In genomic region chr3:100169186-100169585, GRCh38 we compare ENCODE assay signal across 1 cellular context.
TF ChIP-seq lines count a peak whose summit lies in the region.

No MANE protein-coding gene starts in this region.

TF ChIP-seq in GM23338, 12 proteins besides CTCF, POLR2A, EP300 and RAD21 (continued from another document):
- TF ChIP-seq ZNF462 (CRISPR knock-in tag; IDR thresholded peaks at IDR 0.05) (no peak), STAT1 (IDR thresholded peaks at IDR 0.05; ENCODE audit: unreplicated experiment) (no peak), JUNB (IDR thresholded peaks at IDR 0.05; ENCODE audit: unreplicated experiment) (no peak), POLR2AphosphoS5 (IDR thresholded peaks at IDR 0.05; ENCODE audit: low read depth) (no peak), ZNF114 (CRISPR knock-in tag; IDR thresholded peaks at IDR 0.05) (no peak)
